Comparison of ENCODE assay signal across 8 cellular contexts in the genomic region with DNA sequence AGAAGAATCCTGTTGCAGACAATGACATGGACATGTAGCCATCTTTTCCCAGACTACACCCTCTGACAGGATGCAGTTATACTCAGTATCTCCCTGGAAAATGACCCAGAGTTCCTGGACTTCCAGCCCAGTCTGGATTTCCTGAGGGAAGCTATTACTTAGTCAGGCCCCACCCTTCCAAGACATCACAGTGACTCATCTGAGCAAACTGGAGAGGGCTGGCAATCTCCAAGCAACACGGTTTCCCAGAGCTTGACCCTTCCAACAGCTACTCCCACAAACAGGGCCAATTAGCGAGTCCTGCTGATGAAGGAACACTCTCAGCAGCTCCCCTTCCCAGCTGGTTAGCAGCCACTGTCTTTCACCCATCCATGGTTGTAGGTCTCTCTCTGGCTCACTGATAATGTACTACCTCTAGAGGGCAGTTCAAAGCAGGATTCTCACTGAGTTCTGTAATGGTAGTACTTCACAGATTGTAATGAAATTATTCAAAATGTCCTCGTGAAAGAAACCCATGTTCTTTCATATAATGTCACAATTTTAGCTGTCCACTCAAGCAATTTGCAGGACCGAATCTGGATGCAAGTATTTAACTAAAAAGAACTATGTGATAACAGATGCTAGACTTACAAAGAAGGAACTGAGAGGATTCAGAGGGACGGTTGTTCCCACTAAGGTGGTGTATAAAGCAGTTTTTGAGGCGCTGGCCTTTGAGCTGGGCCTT.
DNase-seq lines count a peak whose midpoint lies in the region; ATAC-seq, FAIRE-seq and TF ChIP-seq lines count a peak whose summit lies in the region.

No MANE protein-coding gene starts in this region.

- H3K79me2 ChIP-seq in fibroblast of lung (ENCODE audit: control insufficient read depth, insufficient read depth, low read length), result no peaks in the 10 kb centered on the region

- POLR2A ChIA-PET in naive thymus-derived CD4-positive, alpha-beta T cell (lab: Charles Lee), result no interaction called here

- no peak overlapping the region for H3K9ac ChIP-seq in fibroblast of lung (ENCODE audit: insufficient read depth, low read length)

- H3K9me3 ChIP-seq in fibroblast of lung (ENCODE audit: control insufficient read depth, insufficient read depth, low read depth, low read length), result no peaks in the 10 kb centered on the region
- H3K9me3 ChIP-seq in naive thymus-derived CD4-positive, alpha-beta T cell (ENCODE audit: control insufficient read depth in 2 of 3, low read length in 3 of 3), result no peaks in the 10 kb centered on the region

- TF ChIP-seq CTCF in D721Med (IDR thresholded peaks at IDR 0.05; ENCODE audit: insufficient read depth, missing control alignments) (peak; percentile 54), fibroblast of lung (conservative IDR thresholded peaks at IDR 0.05 in 1 of 2, IDR thresholded peaks at IDR 0.05 in 1 of 2; ENCODE audit: low read depth in 1 of 2, low read length in 2 of 2) (peak; percentile 60 to 76)

- H3K27ac ChIP-seq in fibroblast of lung (ENCODE audit: insufficient read depth, low read length), result peak overlapping the region; percentile 71
- H3K27ac ChIP-seq in naive thymus-derived CD4-positive, alpha-beta T cell (ENCODE audit: low read depth, low read length), result no peak overlapping the region

- ATAC-seq in GM18858 (IDR thresholded peaks at IDR 0.05; ENCODE audit: unreplicated experiment), result peak; percentile 62
- ATAC-seq in naive thymus-derived CD4-positive, alpha-beta T cell, result peak; percentile 84
- ATAC-seq in HG03175 (IDR thresholded peaks at IDR 0.05; ENCODE audit: unreplicated experiment), result no peak

- CTCF ChIA-PET in naive thymus-derived CD4-positive, alpha-beta T cell (lab: Charles Lee), result interaction anchor here (0.6 to 2.7 kb wide), 13 partner anchors 14 to 619 kb away, joined by 3 to 42 read pairs (median 4); no protein-coding TSS in a partner anchor

- no peak for FAIRE-seq in D721Med (lab: Jason Lieb, UNC)

- no peak for DNase-seq in D721Med (ENCODE audit: insufficient read length, low spot score)
- peak; percentile 74 for DNase-seq in HT-29 (ENCODE audit: low spot score)
- peak; percentile 24 for DNase-seq in SKM-1 treated with dmso at 0.1 percent for 144 hours (lab: John Stamatoyannopoulos, UW; ENCODE audit: unreplicated experiment)
- DNase-seq in fibroblast of lung (ENCODE audit: low read depth in 2 of 2), result peak; percentile 88 to 89
- peak in 7 of 9 donors; percentile 6 to 48 (median 26) for DNase-seq in naive thymus-derived CD4-positive, alpha-beta T cell
- no peak for DNase-seq in activated CD8-positive, alpha-beta memory T cell treated with anti-CD3 and anti-CD28 coated beads for 24 hours

- peak overlapping the region; percentile 95 for H2AFZ ChIP-seq in fibroblast of lung (ENCODE audit: low read length)

- no peak overlapping the region for H3K4me2 ChIP-seq in fibroblast of lung (ENCODE audit: extremely low read depth, insufficient read depth, low read length)

- intact Hi-C loops in naive thymus-derived CD4-positive, alpha-beta T cell (cut with micrococcal nuclease), result loop anchor here (1.0 kb wide), 1 partner anchor 162 kb away; no protein-coding TSS in a partner anchor

- no peaks in the 10 kb centered on the region for H3K9me3 Mint-ChIP-seq in naive thymus-derived CD4-positive, alpha-beta T cell

- H3K27ac Mint-ChIP-seq in naive thymus-derived CD4-positive, alpha-beta T cell, result no peak overlapping the region

- no peak overlapping the region for H3K4me3 Mint-ChIP-seq in naive thymus-derived CD4-positive, alpha-beta T cell

- no peaks in the 10 kb centered on the region for H4K20me1 ChIP-seq in fibroblast of lung (ENCODE audit: control insufficient read depth, extremely low read depth, insufficient read depth, low read length)

- H3K36me3 Mint-ChIP-seq in naive thymus-derived CD4-positive, alpha-beta T cell, result peaks cover 0 to 3% (median 0%) of the 10 kb centered on the region in 5 donors

- H3K27me3 ChIP-seq in fibroblast of lung (ENCODE audit: control insufficient read depth, insufficient read depth, low read length), result no peaks in the 10 kb centered on the region
- H3K27me3 ChIP-seq in naive thymus-derived CD4-positive, alpha-beta T cell (ENCODE audit: control insufficient read depth in 2 of 2, insufficient read depth in 2 of 2, low read length in 2 of 2), result no peaks in the 10 kb centered on the region

- H3K4me1 Mint-ChIP-seq in naive thymus-derived CD4-positive, alpha-beta T cell, result peaks cover 0 to 5% (median 0%) of the 10 kb centered on the region in 7 donors

- no peaks in the 10 kb centered on the region for H3K36me3 ChIP-seq in fibroblast of lung (ENCODE audit: control insufficient read depth, insufficient read depth, low read length)
- no peaks in the 10 kb centered on the region for H3K36me3 ChIP-seq in naive thymus-derived CD4-positive, alpha-beta T cell (ENCODE audit: control insufficient read depth in 2 of 3, insufficient read depth in 3 of 3, low read length in 3 of 3)

- H3K4me3 ChIP-seq in fibroblast of lung (replicated peaks in 1 of 4; ENCODE audit: control extremely low read depth in 1 of 4, insufficient read depth in 1 of 4, low read depth in 3 of 4, low read length in 4 of 4), result no peak overlapping the region
- H3K4me3 ChIP-seq in naive thymus-derived CD4-positive, alpha-beta T cell (ENCODE audit: low read length), result no peak overlapping the region

- H3K27me3 Mint-ChIP-seq in naive thymus-derived CD4-positive, alpha-beta T cell, result peaks cover 0 to 2% (median 0%) of the 10 kb centered on the region in 5 donors

- H3K4me1 ChIP-seq in fibroblast of lung (ENCODE audit: control insufficient read depth, extremely low read depth, insufficient read depth, low read length), result peaks cover 8% of the 10 kb centered on the region
- no peaks in the 10 kb centered on the region for H3K4me1 ChIP-seq in naive thymus-derived CD4-positive, alpha-beta T cell (ENCODE audit: control insufficient read depth in 2 of 2, insufficient read depth in 2 of 2, low read length in 2 of 2)

Comparison
In these comparisons a context has a peak if more than half of its experiments do, and no peak if none do; other contexts are left out.
1. DNase-seq: peak in HT-29 (single experiment), SKM-1 treated with dmso at 0.1 percent for 144 hours (single experiment), fibroblast of lung (2 of 2) and naive thymus-derived CD4-positive, alpha-beta T cell (7 of 9); none in D721Med (single experiment) and activated CD8-positive, alpha-beta memory T cell treated with anti-CD3 and anti-CD28 coated beads for 24 hours (single experiment).